Comparison of ENCODE assay signal across 8 cellular contexts in genomic region chr3:88034876-88035275, GRCh38.
"Had no signal": no experiment of that assay in that cellular context is flagged by ENCODE, and none has a peak within 500 bp of the region (broad histone marks: within the 10 kb centered on the region; RNA-seq: fewer than 3 reads in every experiment).

No MANE protein-coding gene starts in this region.

- H3K36me3 ChIP-seq: HAP-1 had no signal

- ATAC-seq: HCT116 had no signal

- DNase-seq: GM23248, GOT3, H7, HFFc6, IMR-90 had no signal

- H3K9ac ChIP-seq: GM23248 had no signal

- H3K4me3 ChIP-seq: GM23248, HAP-1 had no signal

- H3K27ac ChIP-seq: GM23248 had no signal

- H3K4me3 Mint-ChIP-seq: HFFc6 had no signal

- FAIRE-seq: HTR-8/SVneo had no signal

- H3K27ac Mint-ChIP-seq: HFFc6 had no signal

- H3K9me3 ChIP-seq: HAP-1 had no signal

- H3K9me3 Mint-ChIP-seq: HFFc6 had no signal
